Comparison of ENCODE assay signal across 21 cellular contexts in the genomic region with DNA sequence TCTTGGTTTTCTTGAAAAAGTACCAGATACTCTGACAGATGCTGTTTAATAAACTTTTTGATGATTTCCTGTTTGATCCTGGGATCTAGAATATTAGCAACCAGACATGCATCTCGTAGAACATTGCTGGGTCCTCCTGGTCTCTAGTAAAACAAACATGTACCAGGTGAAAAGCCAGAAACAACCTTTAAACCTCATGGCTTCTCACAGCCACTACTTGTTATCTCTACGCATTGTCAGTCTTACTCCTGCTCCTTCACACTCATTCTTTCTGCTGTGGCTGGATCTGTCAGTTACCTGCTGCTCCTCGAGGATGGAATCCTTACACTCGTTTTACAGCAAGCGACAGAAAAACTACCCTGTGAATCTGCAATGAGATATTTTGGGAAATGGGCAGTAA.
DNase-seq lines count a peak whose midpoint lies in the region; ATAC-seq and TF ChIP-seq lines count a peak whose summit lies in the region.
"Had no signal": no experiment of that assay in that cellular context is flagged by ENCODE, and none has a peak within 500 bp of the region (broad histone marks: within the 10 kb centered on the region; RNA-seq: fewer than 3 reads in every experiment).

No MANE protein-coding gene starts in this region.

- peaks cover 30% of the 10 kb centered on the region for H3K36me3 Mint-ChIP-seq in activated CD8-positive, alpha-beta memory T cell treated with anti-CD3 and anti-CD28 coated beads, Interleukin-2, amount 10 ng/mL, durations not matched to agents 7 days and 5 days
- peaks cover 52% of the 10 kb centered on the region for H3K36me3 Mint-ChIP-seq in activated T-helper 2 cell treated with anti-CD3 and anti-CD28 coated beads, Interferon-gamma antibody, Interleukin-2, Interleukin-4, amounts not matched to agents 10 μg/mL and 5 μg/mL and 100 μg/mL, durations not matched to agents 14 hours and 24 hours and 36 hours (ENCODE audit: low read depth)

- no peaks in the 10 kb centered on the region for H3K9me3 Mint-ChIP-seq in activated CD8-positive, alpha-beta memory T cell treated with anti-CD3 and anti-CD28 coated beads, Interleukin-2, amount 10 ng/mL, durations not matched to agents 7 days and 5 days (ENCODE audit: low read depth)
- H3K9me3 Mint-ChIP-seq in activated T-helper 2 cell treated with anti-CD3 and anti-CD28 coated beads, Interferon-gamma antibody, Interleukin-2, Interleukin-4, amounts not matched to agents 10 μg/mL and 5 μg/mL and 100 μg/mL, durations not matched to agents 14 hours and 24 hours and 36 hours: no peaks in the 10 kb centered on the region
- H3K9me3 Mint-ChIP-seq: CD8-positive, alpha-beta memory T cell; H9; HFFc6 had no signal

- H3K4me1 Mint-ChIP-seq in activated CD8-positive, alpha-beta memory T cell treated with anti-CD3 and anti-CD28 coated beads, Interleukin-2, amount 10 ng/mL, durations not matched to agents 7 days and 5 days: peaks cover 11% of the 10 kb centered on the region
- H3K4me1 Mint-ChIP-seq in activated T-helper 2 cell treated with anti-CD3 and anti-CD28 coated beads, Interferon-gamma antibody, Interleukin-2, Interleukin-4, amounts not matched to agents 10 μg/mL and 5 μg/mL and 100 μg/mL, durations not matched to agents 14 hours and 24 hours and 36 hours (ENCODE audit: low read depth): peaks cover 7% of the 10 kb centered on the region
- H3K4me1 Mint-ChIP-seq: CD8-positive, alpha-beta memory T cell had no signal

- no peaks in the 10 kb centered on the region for H3K9me3 ChIP-seq in lung (ENCODE audit: control insufficient read depth in 2 of 2, insufficient read depth in 1 of 2, low read length in 1 of 2)
- H3K9me3 ChIP-seq in upper lobe of right lung: no peaks in the 10 kb centered on the region

- no peaks in the 10 kb centered on the region for H3K27me3 Mint-ChIP-seq in activated CD8-positive, alpha-beta memory T cell treated with anti-CD3 and anti-CD28 coated beads, Interleukin-2, amount 10 ng/mL, durations not matched to agents 7 days and 5 days
- H3K27me3 Mint-ChIP-seq in activated T-helper 2 cell treated with anti-CD3 and anti-CD28 coated beads, Interferon-gamma antibody, Interleukin-2, Interleukin-4, amounts not matched to agents 10 μg/mL and 5 μg/mL and 100 μg/mL, durations not matched to agents 14 hours and 24 hours and 36 hours (ENCODE audit: low read depth): no peaks in the 10 kb centered on the region
- H3K27me3 Mint-ChIP-seq: CD8-positive, alpha-beta memory T cell had no signal

- no peak for DNase-seq in activated CD8-positive, alpha-beta memory T cell treated with anti-CD3 and anti-CD28 coated beads, Interleukin-2, amount 10 ng/mL, durations not matched to agents 7 days and 5 days
- DNase-seq in activated CD8-positive, alpha-beta memory T cell treated with anti-CD3 and anti-CD28 coated beads for 24 hours: no peak
- no peak for DNase-seq in activated T-helper 2 cell treated with anti-CD3 and anti-CD28 coated beads, Interferon-gamma antibody, Interleukin-2, Interleukin-4, amounts not matched to agents 10 μg/mL and 5 μg/mL and 100 μg/mL, durations not matched to agents 14 hours and 24 hours and 36 hours (ENCODE audit: low spot score)
- DNase-seq in lung (ENCODE audit: low spot score) (no peak), upper lobe of right lung (no peak), Right ventricle myocardium superior (no peak), amniotic stem cell (lab: John Stamatoyannopoulos, UW) (no peak), NCI-H748 treated with DMSO at 0.1 percent for 48 hours (lab: John Stamatoyannopoulos, UW) (no peak)
- DNase-seq: AML-193; Calu3; CD8-positive, alpha-beta memory T cell; DMS153; GM23248; H9; HFFc6; MM.1S; NCI-H1048; NCI-H1417 treated with DMSO at 0.1 percent for 48 hours; NCI-H187 treated with DMSO at 0.1 percent for 48 hours; NCI-H2107; NK-92 treated with Interleukin-12 subunit alpha and Interleukin-12 subunit beta, amount 100 ng/mL, for 24 hours had no signal

- H3K36me3 ChIP-seq in lung (ENCODE audit: control insufficient read depth in 2 of 2, insufficient read depth in 2 of 2, low read length in 2 of 2): peaks cover 6 to 24% of the 10 kb centered on the region in 2 donors
- H3K36me3 ChIP-seq in upper lobe of right lung: peaks cover 42% of the 10 kb centered on the region

- ATAC-seq in activated CD8-positive, alpha-beta memory T cell treated with anti-CD3 and anti-CD28 coated beads, Interleukin-2, amount 10 ng/mL, durations not matched to agents 7 days and 5 days: no peak
- ATAC-seq in lung (ENCODE audit: insufficient read depth, low FRiP score): no peak
- no peak for ATAC-seq in upper lobe of right lung
- no peak for ATAC-seq in Right ventricle myocardium superior (ENCODE audit: poor library complexity)

- TF ChIP-seq CTCF in lung (IDR thresholded peaks at IDR 0.05; ENCODE audit: control extremely low read depth, extremely low read depth) (no peak), upper lobe of right lung (IDR thresholded peaks at IDR 0.05) (no peak)

- WGBS in lung, 2 donors: 65 to 69% methylated on average over 5 of the region's 5 CpGs

- H3K27ac Mint-ChIP-seq in activated CD8-positive, alpha-beta memory T cell treated with anti-CD3 and anti-CD28 coated beads, Interleukin-2, amount 10 ng/mL, durations not matched to agents 7 days and 5 days: peak overlapping the region; percentile 56
- H3K27ac Mint-ChIP-seq in activated T-helper 2 cell treated with anti-CD3 and anti-CD28 coated beads, Interferon-gamma antibody, Interleukin-2, Interleukin-4, amounts not matched to agents 10 μg/mL and 5 μg/mL and 100 μg/mL, durations not matched to agents 14 hours and 24 hours and 36 hours: peak overlapping the region; percentile 37
- H3K27ac Mint-ChIP-seq: H9, HFFc6 had no signal

- H3K27me3 ChIP-seq in lung (ENCODE audit: control insufficient read depth, insufficient read depth) (no peaks in the 10 kb centered on the region), upper lobe of right lung (no peaks in the 10 kb centered on the region)

- CTCF ChIA-PET in activated CD8-positive, alpha-beta memory T cell treated with anti-CD3 and anti-CD28 coated beads, Interleukin-2, amount 10 ng/mL, durations not matched to agents 7 days and 5 days (lab: Charles Lee): no interaction called here

- intact Hi-C loops in activated T-helper 2 cell treated with anti-CD3 and anti-CD28 coated beads, Interferon-gamma antibody, Interleukin-2, Interleukin-4, amounts not matched to agents 10 μg/mL and 5 μg/mL and 100 μg/mL, durations not matched to agents 14 hours and 24 hours and 36 hours (cut with micrococcal nuclease): loop anchor here (5.0 kb wide), 1 partner anchor 51 kb away; no protein-coding TSS in a partner anchor
- intact Hi-C loops in upper lobe of right lung (cut with DNase I): no loop called here
- intact Hi-C loops in Right ventricle myocardium superior (cut with DNase I): no loop called here

- H3K4me1 ChIP-seq in lung (ENCODE audit: control insufficient read depth in 2 of 2, insufficient read depth in 2 of 2, low read length in 2 of 2) (peaks cover 0 to under 1% of the 10 kb centered on the region in 2 donors), upper lobe of right lung (no peaks in the 10 kb centered on the region)

- H3K4me3 ChIP-seq in lung (peak overlapping the region; percentile 9), upper lobe of right lung (no peak overlapping the region)
- H3K4me3 ChIP-seq: GM23248 had no signal

- no peak overlapping the region for H3K4me3 Mint-ChIP-seq in activated CD8-positive, alpha-beta memory T cell treated with anti-CD3 and anti-CD28 coated beads, Interleukin-2, amount 10 ng/mL, durations not matched to agents 7 days and 5 days
- H3K4me3 Mint-ChIP-seq in activated T-helper 2 cell treated with anti-CD3 and anti-CD28 coated beads, Interferon-gamma antibody, Interleukin-2, Interleukin-4, amounts not matched to agents 10 μg/mL and 5 μg/mL and 100 μg/mL, durations not matched to agents 14 hours and 24 hours and 36 hours (ENCODE audit: low read depth): no peak overlapping the region
- H3K4me3 Mint-ChIP-seq: CD8-positive, alpha-beta memory T cell; H9; HFFc6 had no signal

- H3K27ac ChIP-seq in lung (ENCODE audit: low read depth in 1 of 2, low read length in 1 of 2) (peak overlapping the region in 1 of 2 donors; percentile 83), upper lobe of right lung (peak overlapping the region; percentile 19)
- H3K27ac ChIP-seq: GM23248 had no signal
